Comparison of ENCODE assay signal across 8 cellular contexts in the genomic region with DNA sequence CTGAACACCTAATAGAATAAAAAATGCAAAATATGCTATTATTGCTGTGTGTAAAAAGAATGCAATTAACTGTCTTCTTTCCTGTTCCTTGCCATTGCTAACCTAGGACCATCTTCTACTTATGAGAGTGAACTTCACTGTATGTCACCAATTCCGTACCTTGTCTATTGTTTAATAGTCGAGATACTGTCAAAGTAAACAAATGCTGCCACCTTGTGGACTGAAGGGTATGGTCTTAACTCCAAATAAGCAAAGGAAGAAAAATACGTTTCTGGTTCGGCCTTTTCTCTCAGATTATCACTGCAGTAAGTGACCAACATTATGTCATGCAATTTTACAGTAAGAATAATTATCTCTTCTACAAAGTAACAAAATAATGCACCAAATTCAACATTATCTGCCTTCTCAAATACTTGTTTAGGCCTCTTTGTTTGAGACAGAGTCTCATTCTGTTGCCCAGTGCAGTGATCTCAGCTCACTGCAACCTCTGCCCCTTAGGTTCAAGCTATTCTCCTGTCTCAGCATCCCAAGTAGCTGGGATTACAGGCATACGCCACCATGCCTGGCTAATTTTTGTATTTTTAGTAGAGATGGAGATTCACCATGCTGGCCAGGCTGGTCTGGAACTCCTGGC.
DNase-seq lines count a peak whose midpoint lies in the region; ATAC-seq and TF ChIP-seq lines count a peak whose summit lies in the region.

No MANE protein-coding gene starts in this region.

- H3K9me3 Mint-ChIP-seq in endothelial cell (ENCODE audit: unreplicated experiment) = no peaks in the 10 kb centered on the region

- no peak overlapping the region for H3K27ac Mint-ChIP-seq in endothelial cell (ENCODE audit: unreplicated experiment)

- no peak overlapping the region for H2AK5ac ChIP-seq in mesendoderm (ENCODE audit: low read length)

- H3K18ac ChIP-seq in mesendoderm (ENCODE audit: low read length) = no peak overlapping the region

- H3K56ac ChIP-seq in mesendoderm (ENCODE audit: low read length) = no peak overlapping the region

- peaks cover 16% of the 10 kb centered on the region for H3K4me1 Mint-ChIP-seq in endothelial cell (ENCODE audit: unreplicated experiment)

- H3K36me3 ChIP-seq in mesendoderm (ENCODE audit: control insufficient read depth, insufficient read depth, low read length) = no peaks in the 10 kb centered on the region
- no peaks in the 10 kb centered on the region for H3K36me3 ChIP-seq in sigmoid colon

- H3K9me3 ChIP-seq in sigmoid colon = peaks cover 0 to 5% (median 2%) of the 10 kb centered on the region in 4 donors

- H3K36me3 Mint-ChIP-seq in endothelial cell (ENCODE audit: low read depth, unreplicated experiment) = peaks cover 13% of the 10 kb centered on the region

- no peaks in the 10 kb centered on the region for H3K79me1 ChIP-seq in mesendoderm (ENCODE audit: low read length)

- H4K5ac ChIP-seq in mesendoderm (ENCODE audit: low read length) = no peak overlapping the region

- no peak overlapping the region for H3K4ac ChIP-seq in mesendoderm (ENCODE audit: low read depth, low read length)

- H2BK15ac ChIP-seq in mesendoderm (replicated peaks; ENCODE audit: low read depth) = no peak overlapping the region

- no peaks in the 10 kb centered on the region for H3K79me2 ChIP-seq in mesendoderm (ENCODE audit: control insufficient read depth, insufficient read depth, low read length)

- H3K27me3 Mint-ChIP-seq in endothelial cell (ENCODE audit: unreplicated experiment) = peaks cover 2% of the 10 kb centered on the region

- H3K4me1 ChIP-seq in mesendoderm (ENCODE audit: control insufficient read depth, low read depth, low read length) (no peaks in the 10 kb centered on the region), sigmoid colon (no peaks in the 10 kb centered on the region)

- no peak for TF ChIP-seq POLR2A in sigmoid colon (IDR thresholded peaks at IDR 0.05)

- H3K23ac ChIP-seq in mesendoderm (ENCODE audit: low read length) = no peak overlapping the region

- WGBS in mesendoderm (ENCODE audit: extremely low coverage, insufficient coverage, low lambda C conversion rate) = no CpG with 5 or more reads among the region's 5 CpGs
- WGBS in sigmoid colon, 2 donors = 31 to 62% methylated on average over 5 of the region's 5 CpGs

- H2BK120ac ChIP-seq in mesendoderm (ENCODE audit: low read depth, low read length) = no peak overlapping the region

- H3K4me3 ChIP-seq in mesendoderm (ENCODE audit: low read length) (no peak overlapping the region), sigmoid colon (no peak overlapping the region)

- H2BK5ac ChIP-seq in mesendoderm (ENCODE audit: low read length) = no peak overlapping the region

- H3K27ac ChIP-seq in mesendoderm (ENCODE audit: low read depth, low read length) = no peak overlapping the region
- no peak overlapping the region for H3K27ac ChIP-seq in sigmoid colon

- intact Hi-C loops in sigmoid colon (cut with DNase I) = no loop called here

- DNase-seq in DMS53 treated with DMSO at 0.1 percent for 48 hours (lab: John Stamatoyannopoulos, UW; ENCODE audit: unreplicated experiment) = peak; percentile 73
- DNase-seq in NCI-H1105 (lab: John Stamatoyannopoulos, UW) = peak; percentile 66
- peak; percentile 64 for DNase-seq in endothelial cell (ENCODE audit: low spot score)
- peak; percentile 83 for DNase-seq in mesendoderm
- DNase-seq in sigmoid colon = no peak

- TF ChIP-seq EP300 in sigmoid colon (IDR thresholded peaks at IDR 0.05) = no peak

- H3K27me3 ChIP-seq in mesendoderm (ENCODE audit: insufficient read depth, low read length, poor library complexity) (no peaks in the 10 kb centered on the region), sigmoid colon (no peaks in the 10 kb centered on the region)

- peak; percentile 81 for TF ChIP-seq CTCF in endothelial cell (IDR thresholded peaks at IDR 0.05; ENCODE audit: unreplicated experiment)
- TF ChIP-seq CTCF in sigmoid colon (IDR thresholded peaks at IDR 0.05) = peak in 1 of 4 experiments; percentile 38

- H3K4me3 Mint-ChIP-seq in endothelial cell (ENCODE audit: unreplicated experiment) = no peak overlapping the region

- ATAC-seq in GM21619 (IDR thresholded peaks at IDR 0.05; ENCODE audit: unreplicated experiment) = peak; percentile 70
- ATAC-seq in SK-N-SH treated with all-trans-retinoic acid at 6 μM for 48 hours = peak; percentile 98
- ATAC-seq in HG02623 (IDR thresholded peaks at IDR 0.05; ENCODE audit: unreplicated experiment) = no peak

- H3K4me2 ChIP-seq in mesendoderm (ENCODE audit: low read length) = no peak overlapping the region

- no peak overlapping the region for H4K8ac ChIP-seq in mesendoderm (ENCODE audit: low read depth, low read length)

- no peak overlapping the region for H3K9ac ChIP-seq in mesendoderm (ENCODE audit: low read length)

TF ChIP-seq in SK-N-SH treated with all-trans-retinoic acid at 6 μM for 48 hours, 23 proteins besides CTCF, POLR2A, EP300 and RAD21 (continues in another document):
- TF ChIP-seq ZNF70 (CRISPR knock-in tag; IDR thresholded peaks at IDR 0.05) (no peak), ISL1 (CRISPR knock-in tag; IDR thresholded peaks at IDR 0.05) (no peak), PATZ1 (CRISPR knock-in tag; IDR thresholded peaks at IDR 0.05; ENCODE audit: borderline replicate concordance) (no peak), RARB (CRISPR knock-in tag; IDR thresholded peaks at IDR 0.05) (no peak), ESRRG (CRISPR knock-in tag; IDR thresholded peaks at IDR 0.05) (no peak), TOX (CRISPR knock-in tag; IDR thresholded peaks at IDR 0.05; ENCODE audit: borderline replicate concordance) (no peak), PPARA (CRISPR knock-in tag; IDR thresholded peaks at IDR 0.05; ENCODE audit: borderline replicate concordance) (no peak), ARNTL (CRISPR knock-in tag; IDR thresholded peaks at IDR 0.05; ENCODE audit: borderline replicate concordance, low read depth) (no peak), GLIS3 (CRISPR knock-in tag; IDR thresholded peaks at IDR 0.05) (no peak)
- TF ChIP-seq, protein P1, sequence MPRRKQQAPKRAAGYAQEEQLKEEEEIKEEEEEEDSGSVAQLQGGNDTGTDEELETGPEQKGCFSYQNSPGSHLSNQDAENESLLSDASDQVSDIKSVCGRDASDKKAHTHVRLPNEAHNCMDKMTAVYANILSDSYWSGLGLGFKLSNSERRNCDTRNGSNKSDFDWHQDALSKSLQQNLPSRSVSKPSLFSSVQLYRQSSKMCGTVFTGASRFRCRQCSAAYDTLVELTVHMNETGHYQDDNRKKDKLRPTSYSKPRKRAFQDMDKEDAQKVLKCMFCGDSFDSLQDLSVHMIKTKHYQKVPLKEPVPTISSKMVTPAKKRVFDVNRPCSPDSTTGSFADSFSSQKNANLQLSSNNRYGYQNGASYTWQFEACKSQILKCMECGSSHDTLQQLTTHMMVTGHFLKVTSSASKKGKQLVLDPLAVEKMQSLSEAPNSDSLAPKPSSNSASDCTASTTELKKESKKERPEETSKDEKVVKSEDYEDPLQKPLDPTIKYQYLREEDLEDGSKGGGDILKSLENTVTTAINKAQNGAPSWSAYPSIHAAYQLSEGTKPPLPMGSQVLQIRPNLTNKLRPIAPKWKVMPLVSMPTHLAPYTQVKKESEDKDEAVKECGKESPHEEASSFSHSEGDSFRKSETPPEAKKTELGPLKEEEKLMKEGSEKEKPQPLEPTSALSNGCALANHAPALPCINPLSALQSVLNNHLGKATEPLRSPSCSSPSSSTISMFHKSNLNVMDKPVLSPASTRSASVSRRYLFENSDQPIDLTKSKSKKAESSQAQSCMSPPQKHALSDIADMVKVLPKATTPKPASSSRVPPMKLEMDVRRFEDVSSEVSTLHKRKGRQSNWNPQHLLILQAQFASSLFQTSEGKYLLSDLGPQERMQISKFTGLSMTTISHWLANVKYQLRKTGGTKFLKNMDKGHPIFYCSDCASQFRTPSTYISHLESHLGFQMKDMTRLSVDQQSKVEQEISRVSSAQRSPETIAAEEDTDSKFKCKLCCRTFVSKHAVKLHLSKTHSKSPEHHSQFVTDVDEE (CRISPR knock-in tag; IDR thresholded peaks at IDR 0.05) = no peak
- TF ChIP-seq, protein P2, sequence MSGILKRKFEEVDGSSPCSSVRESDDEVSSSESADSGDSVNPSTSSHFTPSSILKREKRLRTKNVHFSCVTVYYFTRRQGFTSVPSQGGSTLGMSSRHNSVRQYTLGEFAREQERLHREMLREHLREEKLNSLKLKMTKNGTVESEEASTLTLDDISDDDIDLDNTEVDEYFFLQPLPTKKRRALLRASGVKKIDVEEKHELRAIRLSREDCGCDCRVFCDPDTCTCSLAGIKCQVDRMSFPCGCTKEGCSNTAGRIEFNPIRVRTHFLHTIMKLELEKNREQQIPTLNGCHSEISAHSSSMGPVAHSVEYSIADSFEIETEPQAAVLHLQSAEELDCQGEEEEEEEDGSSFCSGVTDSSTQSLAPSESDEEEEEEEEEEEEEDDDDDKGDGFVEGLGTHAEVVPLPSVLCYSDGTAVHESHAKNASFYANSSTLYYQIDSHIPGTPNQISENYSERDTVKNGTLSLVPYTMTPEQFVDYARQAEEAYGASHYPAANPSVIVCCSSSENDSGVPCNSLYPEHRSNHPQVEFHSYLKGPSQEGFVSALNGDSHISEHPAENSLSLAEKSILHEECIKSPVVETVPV (CRISPR knock-in tag; IDR thresholded peaks at IDR 0.05) = no peak
